In the genomic region with DNA sequence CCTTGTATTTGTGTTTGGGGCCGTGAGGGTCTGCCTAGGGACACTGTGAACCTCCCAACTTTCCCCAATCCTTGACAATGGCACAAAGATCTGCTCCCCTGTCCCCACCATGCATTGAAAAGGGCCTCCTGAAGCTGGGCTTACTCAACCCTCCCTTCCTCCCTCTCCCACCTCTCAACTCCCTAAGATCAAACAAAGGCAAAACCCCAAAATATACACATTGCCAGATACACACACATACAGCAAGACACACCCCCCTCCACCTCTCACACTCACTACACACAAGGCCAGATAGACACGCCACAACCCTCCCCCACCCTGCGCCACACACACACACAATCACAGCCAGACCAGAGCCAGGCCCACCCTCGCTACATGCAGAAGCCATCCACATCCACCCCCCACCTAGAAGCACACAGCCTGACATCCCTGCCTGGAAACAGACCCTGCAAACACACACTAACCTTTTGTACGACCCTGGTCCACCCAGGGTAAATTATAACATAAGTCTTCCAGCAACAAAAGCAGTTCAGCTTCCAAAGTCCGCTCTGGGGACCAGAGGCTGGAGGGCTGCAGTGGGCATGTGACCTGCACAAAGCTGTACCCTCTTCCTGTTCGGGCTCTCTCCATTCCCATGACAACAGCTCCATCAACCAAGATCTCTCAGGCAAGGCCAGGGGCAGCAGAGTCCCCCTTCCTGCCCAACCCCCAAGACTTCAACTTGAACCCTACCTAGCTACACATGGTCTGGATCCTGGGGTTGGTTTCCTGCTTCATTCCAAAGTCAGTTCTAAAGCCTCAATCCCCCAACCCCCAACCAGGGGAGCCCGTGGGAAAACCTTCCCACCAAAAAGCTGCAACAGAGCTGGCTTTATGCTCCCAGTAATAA, we compare ENCODE assay signal across 8 cellular contexts. TPM values are rescaled to one million over a fixed set of nuclear protein-coding genes. Genes with fewer than 3 reads are reported as not detected.
DNase-seq lines count a peak whose midpoint lies in the region; ATAC-seq, FAIRE-seq and TF ChIP-seq lines count a peak whose summit lies in the region.

No MANE protein-coding gene starts in this region.

- peaks cover 2% of the 10 kb centered on the region; the same call in 1 of the 2 replicates for H3K27me3 ChIP-seq in OCI-LY1 (ENCODE audit: insufficient read depth, low read length)
- no peaks in the 10 kb centered on the region for H3K27me3 ChIP-seq in endodermal cell (ENCODE audit: control insufficient read depth, insufficient read depth, low read length, poor library complexity, severe bottlenecking)
- no peaks in the 10 kb centered on the region for H3K27me3 ChIP-seq in pancreas

- no peak for DNase-seq in Calu3
- peak; percentile 68 for DNase-seq in endodermal cell
- DNase-seq in pancreas, result peak in 1 of 6 donors; percentile 33
- DNase-seq in Kasumi-1 (lab: John Stamatoyannopoulos, UW), result no peak
- no peak for DNase-seq in activated effector memory CD4-positive, alpha-beta T cell treated with Interleukin-2 at 50 U/mL for 16 hours
- DNase-seq in activated CD4-positive, alpha-beta T cell treated with anti-CD3 and anti-CD28 coated beads for 4 hours, result no peak
- no peak for DNase-seq in stimulated activated CD8-positive, alpha-beta memory T cell treated with anti-CD3 and anti-CD28 coated beads, Interleukin-4, amount 100 ng/mL, for 48 hours

- peak overlapping the region; percentile 78 for H3K4me3 Mint-ChIP-seq in Calu3 (ENCODE audit: low read depth, unreplicated experiment)
- H3K4me3 Mint-ChIP-seq in endodermal cell, result peak overlapping the region; percentile 92

- H3K9me3 ChIP-seq in OCI-LY1 (ENCODE audit: low read length) (no peaks in the 10 kb centered on the region), endodermal cell (ENCODE audit: control insufficient read depth, low read length) (no peaks in the 10 kb centered on the region), pancreas (no peaks in the 10 kb centered on the region)

- BruUV-seq in Calu3 (replicated peaks; lab: Mats Ljungman, UMichigan), result TSS peak; percentile 13

- H3K4me1 ChIP-seq in OCI-LY1 (ENCODE audit: insufficient read depth, low read length, severe bottlenecking) (peaks cover 50% of the 10 kb centered on the region), endodermal cell (ENCODE audit: control insufficient read depth, insufficient read depth, low read length) (peaks cover 5% of the 10 kb centered on the region), pancreas (peaks cover 26 to 36% (median 28%) of the 10 kb centered on the region in 3 donors)

- H3K4me2 ChIP-seq in OCI-LY1 (ENCODE audit: low read length), result peak overlapping the region; percentile 67

- no peaks in the 10 kb centered on the region for H3K27me3 Mint-ChIP-seq in Calu3 (ENCODE audit: unreplicated experiment)
- no peaks in the 10 kb centered on the region for H3K27me3 Mint-ChIP-seq in endodermal cell (ENCODE audit: insufficient read depth)

- no peaks in the 10 kb centered on the region for H4K20me1 ChIP-seq in OCI-LY1 (ENCODE audit: insufficient read depth, low read length)

- CTCF ChIA-PET in Calu3 (lab: Charles Lee), result interaction anchor here (0.6 to 3.3 kb wide), 5 partner anchors 11 to 358 kb away, joined by 3 to 17 read pairs (median 4); partner anchors contain the start of gene CISD3

- intact Hi-C loops in Calu3 (cut with micrococcal nuclease; ENCODE audit: unreplicated experiment) (no loop called here), pancreas (cut with DNase I) (no loop called here)

- TF ChIP-seq CTCF in Calu3 (IDR thresholded peaks at IDR 0.05; ENCODE audit: unreplicated experiment) (no peak), OCI-LY1 (IDR thresholded peaks at IDR 0.05; ENCODE audit: low read length) (no peak), endodermal cell (conservative IDR thresholded peaks at IDR 0.05) (no peak), pancreas (IDR thresholded peaks at IDR 0.05) (no peak)

- no peaks in the 10 kb centered on the region for H3K36me3 ChIP-seq in OCI-LY1 (ENCODE audit: insufficient read depth, low read length)
- peaks cover 21% of the 10 kb centered on the region for H3K36me3 ChIP-seq in endodermal cell (ENCODE audit: control insufficient read depth, insufficient read depth, low read length)
- no peaks in the 10 kb centered on the region for H3K36me3 ChIP-seq in pancreas

- H3K4me3 ChIP-seq in OCI-LY1 (ENCODE audit: low read depth, low read length, poor library complexity, severe bottlenecking) (peak overlapping the region; percentile 60), endodermal cell (ENCODE audit: low read length) (peak overlapping the region; percentile 95), pancreas (peak overlapping the region in 2 of 4 donors; percentile 78 to 84)

- no peak for ATAC-seq in pancreas

- H3K9ac ChIP-seq in OCI-LY1 (ENCODE audit: low read length) (no peak overlapping the region), endodermal cell (ENCODE audit: extremely low read depth, low read length, poor library complexity, severe bottlenecking) (peak overlapping the region; percentile 73)

- no peaks in the 10 kb centered on the region for H3K9me3 Mint-ChIP-seq in Calu3 (ENCODE audit: low read depth, unreplicated experiment)
- no peaks in the 10 kb centered on the region for H3K9me3 Mint-ChIP-seq in endodermal cell

- WGBS in endodermal cell (ENCODE audit: insufficient coverage in 1 of 2, insufficient read length in 1 of 2), 2 experiments, result 64 to 100% methylated on average over 1 to 7 of the region's 8 CpGs
- 44 to 52% methylated on average over 8 of the region's 8 CpGs for WGBS in pancreas, 2 donors

- no peaks in the 10 kb centered on the region for H3K79me2 ChIP-seq in OCI-LY1 (ENCODE audit: insufficient read depth, low read length)

- H3K36me3 Mint-ChIP-seq in Calu3 (ENCODE audit: insufficient read depth, unreplicated experiment) (peaks cover 99% of the 10 kb centered on the region), endodermal cell (ENCODE audit: low read depth) (peaks cover 21% of the 10 kb centered on the region)

- H3K9me2 ChIP-seq in OCI-LY1 (ENCODE audit: low read depth, low read length), result no peaks in the 10 kb centered on the region

- H3K27ac ChIP-seq in OCI-LY1 (ENCODE audit: low read depth, low read length, poor library complexity, severe bottlenecking) (no peak overlapping the region), endodermal cell (ENCODE audit: low read depth, low read length) (no peak overlapping the region), pancreas (peak overlapping the region; percentile 48 to 85 (median 70))

- peaks cover 63% of the 10 kb centered on the region for H3K4me1 Mint-ChIP-seq in Calu3 (ENCODE audit: low read depth, unreplicated experiment)
- peaks cover 49% of the 10 kb centered on the region for H3K4me1 Mint-ChIP-seq in endodermal cell

- H3K27ac Mint-ChIP-seq in Calu3 (ENCODE audit: unreplicated experiment) (peak overlapping the region; percentile 76), endodermal cell (peak overlapping the region; percentile 62)

- no peak for FAIRE-seq in pancreas (lab: Jason Lieb, UNC)

- H2AFZ ChIP-seq in OCI-LY1 (ENCODE audit: low read length), result no peak overlapping the region

- H3F3A ChIP-seq in OCI-LY1 (ENCODE audit: insufficient read depth, low read length), result 0 out of 2 replicates have a peak, but pooled peaks cover 2% of the 10 kb centered on the region

RNA-seq across cellular contexts. Expression of gene PCGF2, which starts 1.9 kb away (rescaled TPM):
- total RNA-seq in Calu3 (2022) (196 and 205 TPM in 2 replicates), endodermal cell (100 to 1,000 TPM; 101 to 106 TPM), pancreas (10 to 100 TPM; 12.9 to 25.2 (median 21.1) TPM)
- polyA plus RNA-seq in endodermal cell (2013, experiment 1 of 2), result 83.8 TPM
- polyA plus RNA-seq in endodermal cell (2013, experiment 2 of 2), result 72.3 TPM
- polyA plus RNA-seq in pancreas, result 10 to 100 TPM; 39.2 to 39.6 TPM

RNA-seq across cellular contexts. Expression of gene PSMB3, which starts 6.3 kb away (rescaled TPM):
- total RNA-seq in Calu3 (2022) (893 and 935 TPM in 2 replicates), endodermal cell (100 to 1,000 TPM; 192 to 244 TPM), pancreas (10 to 100 TPM; 27.7 to 74.7 (median 54.5) TPM)
- 230 TPM for polyA plus RNA-seq in endodermal cell (2013, experiment 1 of 2)
- polyA plus RNA-seq in endodermal cell (2013, experiment 2 of 2), result 230 TPM
- 100 to 1,000 TPM; 104 to 107 TPM for polyA plus RNA-seq in pancreas

RNA-seq across cellular contexts. Expression of gene CISD3, which starts 16.1 kb away (rescaled TPM):
- total RNA-seq in Calu3 (2022) (101 and 109 TPM in 2 replicates), endodermal cell (10 to 100 TPM in 1 of 2 donors, 1 to 10 TPM in 1; 8.9 to 11.2 TPM), pancreas (10 to 100 TPM; 27.5 to 44.3 (median 30.9) TPM)
- polyA plus RNA-seq in endodermal cell (2013, experiment 1 of 2), result 5.7 TPM
- polyA plus RNA-seq in endodermal cell (2013, experiment 2 of 2), result 6.3 TPM
- polyA plus RNA-seq in pancreas, result 10 to 100 TPM; 28.1 to 34.9 TPM

RNA-seq across cellular contexts. Expression of gene MLLT6, which starts 41.2 kb away (rescaled TPM):
- total RNA-seq in Calu3 (2022) (463 and 498 TPM in 2 replicates), endodermal cell (100 to 1,000 TPM; 112 to 127 TPM), pancreas (100 to 1,000 TPM in 1 of 6 donors, 10 to 100 TPM in 5; 51.3 to 112 (median 67.4) TPM)
- polyA plus RNA-seq in endodermal cell (2013, experiment 1 of 2), result 54.4 TPM
- 49.1 TPM for polyA plus RNA-seq in endodermal cell (2013, experiment 2 of 2)
- 100 to 1,000 TPM in 1 of 2 donors, 10 to 100 TPM in 1; 69.9 to 181 TPM for polyA plus RNA-seq in pancreas

RNA-seq across cellular contexts. Expression of gene PIP4K2B, which starts 53.1 kb away (rescaled TPM):
- total RNA-seq in Calu3 (2022) (101 and 120 TPM in 2 replicates), endodermal cell (10 to 100 TPM; 74.3 to 91.6 TPM), pancreas (10 to 100 TPM in 5 of 6 donors, 1 to 10 TPM in 1; 9.0 to 22.2 (median 11.7) TPM)
- 63.1 TPM for polyA plus RNA-seq in endodermal cell (2013, experiment 1 of 2)
- 63.1 TPM for polyA plus RNA-seq in endodermal cell (2013, experiment 2 of 2)
- 10 to 100 TPM; 14.2 to 17.0 TPM for polyA plus RNA-seq in pancreas

Comparison
In these comparisons a context has a peak if more than half of its experiments do, and no peak if none do; other contexts are left out.
1. H3K27ac ChIP-seq: peak in pancreas (4 of 4); none in OCI-LY1 (single experiment) and endodermal cell (single experiment).